In the genomic region with DNA sequence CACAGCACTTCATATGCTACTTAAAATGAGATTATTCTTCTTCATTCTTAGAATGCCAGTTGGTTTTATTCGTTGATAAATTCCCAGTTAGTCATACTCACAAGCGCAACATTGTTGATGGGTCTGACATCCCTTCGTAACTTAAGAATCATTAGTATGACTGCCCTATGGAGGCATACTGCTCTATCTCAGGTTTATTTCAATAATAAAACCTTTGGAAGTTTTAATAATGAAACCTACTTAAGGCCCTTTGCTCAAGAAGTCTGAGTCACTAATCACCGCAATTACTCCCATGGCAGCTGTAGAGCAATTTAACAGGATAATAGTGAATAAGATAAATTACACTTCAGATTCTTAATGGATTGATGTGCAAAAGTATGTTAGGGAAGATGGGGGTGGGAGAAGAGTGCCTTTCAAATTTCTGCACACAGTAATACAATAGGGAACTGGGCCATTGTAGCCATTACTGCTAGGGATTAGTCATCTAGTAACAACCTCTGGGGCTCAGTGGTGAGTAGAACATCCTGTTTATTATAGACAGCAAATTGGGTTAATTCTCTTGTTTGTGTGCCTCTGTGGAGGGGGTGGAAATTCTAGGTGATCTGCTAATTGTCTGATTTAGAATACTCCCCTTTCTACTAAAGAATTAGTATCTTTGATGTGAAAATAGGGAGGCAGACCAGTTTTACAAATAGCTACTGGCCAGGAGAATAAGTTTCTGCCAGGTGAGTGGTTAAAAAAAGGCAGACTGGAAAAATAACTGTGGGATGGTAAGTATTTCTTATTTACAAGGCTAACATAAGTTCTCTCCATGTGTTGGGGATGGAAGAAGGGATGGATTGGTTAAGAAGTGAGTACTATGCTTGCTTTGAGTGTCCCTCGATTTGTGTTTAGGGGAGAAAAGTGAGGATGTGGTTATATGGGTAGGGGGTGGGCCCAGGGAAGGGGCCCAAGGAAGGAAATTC, we compare ENCODE assay signal across 8 cellular contexts.
DNase-seq lines count a peak whose midpoint lies in the region; ATAC-seq and TF ChIP-seq lines count a peak whose summit lies in the region.

No MANE protein-coding gene starts in this region.

- peak; percentile 96 for ATAC-seq in HG03108 (IDR thresholded peaks at IDR 0.05; ENCODE audit: unreplicated experiment)
- ATAC-seq in lower lobe of right lung, result no peak
- no peak for ATAC-seq in right cardiac atrium

- H3K9me3 ChIP-seq in WERI-Rb-1 (ENCODE audit: severe bottlenecking), result no peaks in the 10 kb centered on the region
- no peaks in the 10 kb centered on the region for H3K9me3 ChIP-seq in lower lobe of right lung
- no peaks in the 10 kb centered on the region for H3K9me3 ChIP-seq in right cardiac atrium (ENCODE audit: control insufficient read depth, low read length)

- H3K4me1 ChIP-seq in lower lobe of right lung (no peaks in the 10 kb centered on the region), right cardiac atrium (ENCODE audit: control insufficient read depth, insufficient read depth, low read length) (no peaks in the 10 kb centered on the region)

- TF ChIP-seq CTCF in WERI-Rb-1 (IDR thresholded peaks at IDR 0.05; ENCODE audit: low read depth, low read length), result no peak
- TF ChIP-seq CTCF in lower lobe of right lung (IDR thresholded peaks at IDR 0.05), result no peak

- DNase-seq in AG20443 (ENCODE audit: low spot score) (peak; percentile 43), GM19240 (ENCODE audit: insufficient read length, low spot score) (peak; percentile 19), WERI-Rb-1 (peak; percentile 15), skeletal muscle cell (ENCODE audit: low read depth) (peak; percentile 46), lower lobe of right lung (no peak), right cardiac atrium (no peak)
- DNase-seq in activated naive CD4-positive, alpha-beta T cell (lab: John Stamatoyannopoulos, UW), result no peak

- H3K27ac ChIP-seq in WERI-Rb-1 (no peak overlapping the region), lower lobe of right lung (no peak overlapping the region), right cardiac atrium (ENCODE audit: low read length) (no peak overlapping the region)

- intact Hi-C loops in lower lobe of right lung (cut with DNase I) (no loop called here), right cardiac atrium (cut with DNase I) (no loop called here)

- H3K27me3 ChIP-seq in WERI-Rb-1 (ENCODE audit: insufficient read depth, low read depth, severe bottlenecking) (no peaks in the 10 kb centered on the region), lower lobe of right lung (ENCODE audit: low read depth) (no peaks in the 10 kb centered on the region), right cardiac atrium (ENCODE audit: control insufficient read depth, insufficient read depth) (no peaks in the 10 kb centered on the region)

- H3K36me3 ChIP-seq in WERI-Rb-1 (no peaks in the 10 kb centered on the region), lower lobe of right lung (no peaks in the 10 kb centered on the region)

- H3K4me3 ChIP-seq in WERI-Rb-1 (ENCODE audit: low read depth, low read length), result no peak overlapping the region
- H3K4me3 ChIP-seq in skeletal muscle cell (ENCODE audit: low read depth, low read length), result no peak overlapping the region
- no peak overlapping the region for H3K4me3 ChIP-seq in lower lobe of right lung
- H3K4me3 ChIP-seq in right cardiac atrium (ENCODE audit: low read length), result no peak overlapping the region

- WGBS in right cardiac atrium, result 75% methylated on average over 5 of the region's 5 CpGs

Comparison
In these comparisons a context has a peak if more than half of its experiments do, and no peak if none do; other contexts are left out.
1. DNase-seq: peak in AG20443 (single experiment), GM19240 (single experiment), WERI-Rb-1 (single experiment) and skeletal muscle cell (single experiment); none in lower lobe of right lung (single experiment), right cardiac atrium (0 of 3) and activated naive CD4-positive, alpha-beta T cell (0 of 4).